In genomic region chr1:192810253-192810880, GRCh38 we compare ENCODE assay signal across 8 cellular contexts.
A peak's percentile ranks its signal among the peaks of the same experiment; 100 is the strongest.
DNase-seq lines count a peak whose midpoint lies in the region; ATAC-seq and TF ChIP-seq lines count a peak whose summit lies in the region.

No MANE protein-coding gene starts in this region.

- no peaks in the 10 kb centered on the region for H3K27me3 ChIP-seq in ACC112 (ENCODE audit: insufficient read depth, low read length)

- TF ChIP-seq CTCF in NB4 (IDR thresholded peaks at IDR 0.05; ENCODE audit: low read depth, low read length) = no peak

- TF ChIP-seq POLR2A in NB4 (IDR thresholded peaks at IDR 0.05; ENCODE audit: extremely low read depth, insufficient read length) = no peak

- H3K4me3 ChIP-seq in ACC112 (ENCODE audit: low read depth, low read length) (peak overlapping the region; percentile 93), NB4 (ENCODE audit: low read depth, low read length) (peak overlapping the region; percentile 86)

- H3K36me3 ChIP-seq in ACC112 (ENCODE audit: insufficient read depth, low read length) = peaks cover 17% of the 10 kb centered on the region

- H3K27ac ChIP-seq in ACC112 (ENCODE audit: low read depth, low read length) = no peak overlapping the region

- ATAC-seq in GM18870 (IDR thresholded peaks at IDR 0.05; ENCODE audit: unreplicated experiment) = peak; percentile 20

- peaks cover 14% of the 10 kb centered on the region for H3K79me2 ChIP-seq in ACC112 (ENCODE audit: control insufficient read depth, insufficient read depth, low read length, unreplicated experiment)

- DNase-seq in NB4 (ENCODE audit: low read depth) = peak; percentile 92
- DNase-seq in astrocyte of the hippocampus (ENCODE audit: low read depth, low spot score) = peak; percentile 49
- peak; percentile 73 for DNase-seq in medulla oblongata (ENCODE audit: extremely low spot score)
- no peak for DNase-seq in GOT3 (lab: John Stamatoyannopoulos, UW)
- no peak for DNase-seq in cerebellar nuclear complex (lab: John Stamatoyannopoulos, UW)
- DNase-seq in NCI-H2171 (lab: John Stamatoyannopoulos, UW) = no peak

- peaks cover 20% of the 10 kb centered on the region for H3K4me1 ChIP-seq in ACC112 (ENCODE audit: control insufficient read depth, insufficient read depth, low read length, unreplicated experiment)

- H2AFZ ChIP-seq in ACC112 (ENCODE audit: low read length, unreplicated experiment) = no peak overlapping the region

Comparison
In these comparisons a context has a peak if more than half of its experiments do, and no peak if none do; other contexts are left out.
1. DNase-seq: peak in NB4 (single experiment), astrocyte of the hippocampus (single experiment) and medulla oblongata (single experiment); none in GOT3 (single experiment), cerebellar nuclear complex (0 of 2) and NCI-H2171 (single experiment).